ENCODE assay signal across 13 cellular contexts in the genomic region with DNA sequence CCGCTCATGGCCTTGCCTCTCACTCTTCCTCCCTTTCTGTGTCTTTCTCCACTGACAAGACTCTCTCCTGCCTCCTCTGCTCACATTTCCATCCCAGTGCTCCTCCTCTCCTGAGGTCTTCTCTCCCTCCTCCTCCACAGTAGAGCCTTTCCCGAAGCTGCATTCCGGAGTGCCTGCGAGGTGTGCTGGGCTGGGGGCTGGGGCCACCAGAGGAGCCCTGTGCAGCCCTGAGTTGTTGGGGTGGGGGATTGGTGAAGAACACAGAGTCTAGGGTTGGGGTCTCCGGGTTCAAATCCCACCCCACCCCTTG.
DNase-seq lines count a peak whose midpoint lies in the region; ATAC-seq and TF ChIP-seq lines count a peak whose summit lies in the region.
"Had no signal": no experiment of that assay in that cellular context is flagged by ENCODE, and none has a peak within 500 bp of the region (broad histone marks: within the 10 kb centered on the region; RNA-seq: fewer than 3 reads in every experiment).

No MANE protein-coding gene starts in this region.

- peaks cover 75% of the 10 kb centered on the region for H3K4me1 Mint-ChIP-seq in activated naive CD4-positive, alpha-beta T cell treated with anti-CD3 and anti-CD28 coated beads, Interleukin-2, amount 50 U/mL, for 24 hours

- WGBS in tibial nerve, 2 donors = 67 to 77% methylated on average over 5 of the region's 5 CpGs

- no peaks in the 10 kb centered on the region for H3K9me3 Mint-ChIP-seq in activated naive CD4-positive, alpha-beta T cell treated with anti-CD3 and anti-CD28 coated beads, Interleukin-2, amount 50 U/mL, for 24 hours

- no peaks in the 10 kb centered on the region for H3K9me3 ChIP-seq in ascending aorta
- no peaks in the 10 kb centered on the region for H3K9me3 ChIP-seq in mucosa of stomach (ENCODE audit: control insufficient read depth, low read length)
- no peaks in the 10 kb centered on the region for H3K9me3 ChIP-seq in tibial nerve

- H3K4me3 Mint-ChIP-seq in activated naive CD4-positive, alpha-beta T cell treated with anti-CD3 and anti-CD28 coated beads, Interleukin-2, amount 50 U/mL, for 24 hours = peak overlapping the region; percentile 60

- intact Hi-C loops in ascending aorta (cut with DNase I) = loop anchor here (10.0 kb wide), 1 partner anchor 50 kb away; no protein-coding TSS in a partner anchor

- no peaks in the 10 kb centered on the region for H3K27me3 Mint-ChIP-seq in activated naive CD4-positive, alpha-beta T cell treated with anti-CD3 and anti-CD28 coated beads, Interleukin-2, amount 50 U/mL, for 24 hours

- H3K27ac ChIP-seq in ascending aorta (peak overlapping the region; percentile 87 to 88), tibial nerve (peak overlapping the region in 3 of 4 donors; percentile 27 to 97 (median 91))

- peaks cover 9% of the 10 kb centered on the region for H3K36me3 Mint-ChIP-seq in activated naive CD4-positive, alpha-beta T cell treated with anti-CD3 and anti-CD28 coated beads, Interleukin-2, amount 50 U/mL, for 24 hours

- H3K4me1 ChIP-seq in ascending aorta (peaks cover 26 to 42% of the 10 kb centered on the region in 2 donors), mucosa of stomach (ENCODE audit: control insufficient read depth, insufficient read depth, low read length) (peaks cover 87% of the 10 kb centered on the region), tibial nerve (peaks cover 20 to 96% (median 75%) of the 10 kb centered on the region in 4 donors)

- TF ChIP-seq CTCF in ascending aorta (IDR thresholded peaks at IDR 0.05) = no peak
- no peak for TF ChIP-seq CTCF in tibial nerve (IDR thresholded peaks at IDR 0.05)

- peak overlapping the region; percentile 5 for H3K27ac Mint-ChIP-seq in activated naive CD4-positive, alpha-beta T cell treated with anti-CD3 and anti-CD28 coated beads, Interleukin-2, amount 50 U/mL, for 24 hours

- H3K27me3 ChIP-seq in ascending aorta = no peaks in the 10 kb centered on the region
- no peaks in the 10 kb centered on the region for H3K27me3 ChIP-seq in mucosa of stomach (ENCODE audit: control insufficient read depth, insufficient read depth, low read length)
- no peaks in the 10 kb centered on the region for H3K27me3 ChIP-seq in tibial nerve

- DNase-seq in activated naive CD4-positive, alpha-beta T cell (lab: John Stamatoyannopoulos, UW) = no peak
- DNase-seq in ascending aorta (ENCODE audit: low spot score in 2 of 2) (no peak), tibial nerve (ENCODE audit: low spot score in 2 of 2) (no peak), DMS114 treated with DMSO at 0.1 percent for 48 hours (lab: John Stamatoyannopoulos, UW; ENCODE audit: unreplicated experiment) (no peak)
- DNase-seq: GF-D8; GOT3; MV-4-11; NCI-H774; stimulated activated naive CD4-positive, alpha-beta T cell had no signal

- TF ChIP-seq EP300 in tibial nerve (IDR thresholded peaks at IDR 0.05) = no peak

- H3K9ac ChIP-seq in mucosa of stomach (ENCODE audit: low read length) = peak overlapping the region; percentile 9

- no peak for TF ChIP-seq POLR2A in tibial nerve (IDR thresholded peaks at IDR 0.05)

- H3K4me3 ChIP-seq in ascending aorta = no peak overlapping the region
- no peak overlapping the region for H3K4me3 ChIP-seq in mucosa of stomach (ENCODE audit: low read length)
- H3K4me3 ChIP-seq in tibial nerve = no peak overlapping the region

- H3K36me3 ChIP-seq in ascending aorta (peaks cover 4 to 8% of the 10 kb centered on the region in 2 donors), mucosa of stomach (ENCODE audit: control insufficient read depth, insufficient read depth, low read length) (no peaks in the 10 kb centered on the region), tibial nerve (peaks cover 0 to 34% (median 0%) of the 10 kb centered on the region in 3 donors)

- no peak for ATAC-seq in GM18868 (IDR thresholded peaks at IDR 0.05; ENCODE audit: unreplicated experiment)
- ATAC-seq in HG03135 (IDR thresholded peaks at IDR 0.05; ENCODE audit: unreplicated experiment) = no peak
